Comparison of ENCODE assay signal across 10 cellular contexts in genomic region chr14:20400965-20401593, GRCh38. TPM values are rescaled to one million over a fixed set of nuclear protein-coding genes. Genes with fewer than 3 reads are reported as not detected.
DNase-seq lines count a peak whose midpoint lies in the region; ATAC-seq and TF ChIP-seq lines count a peak whose summit lies in the region.
"Had no signal": no experiment of that assay in that cellular context is flagged by ENCODE, and none has a peak within 500 bp of the region (broad histone marks: within the 10 kb centered on the region; RNA-seq: fewer than 3 reads in every experiment).

No MANE protein-coding gene starts in this region.

- no TSS peak for BruUV-seq in OCI-LY7 (replicated peaks; lab: Mats Ljungman, UMichigan)

- no peaks in the 10 kb centered on the region for H3K79me2 ChIP-seq in OCI-LY7 (ENCODE audit: insufficient read depth, low read depth, low read length)

- DNase-seq in activated T-cell treated with anti-CD3 and anti-CD28 coated beads, Interleukin-2, amount 50 U/mL, for 24 hours: peak; percentile 64
- no peak for DNase-seq in activated T-cell treated with anti-CD3 and anti-CD28 coated beads, Interleukin-2, amount 50 U/mL, for 1 hour
- DNase-seq in activated CD4-positive, alpha-beta T cell treated with anti-CD3 and anti-CD28 coated beads, Interleukin-2, amount 50 U/mL, for 48 hours: peak; percentile 18 to 26
- DNase-seq in fibroblast of mammary gland (ENCODE audit: low read depth): peak; percentile 33
- DNase-seq in stimulated activated naive CD8-positive, alpha-beta T cell treated with anti-CD3 and anti-CD28 coated beads, Interleukin-15, amount 100 ng/mL, for 72 hours: peak; percentile 13 to 26
- DNase-seq in OCI-LY7 (ENCODE audit: low spot score): no peak
- DNase-seq in UCSD-AML1 (lab: John Stamatoyannopoulos, UW; ENCODE audit: unreplicated experiment): no peak

- H3K27ac Mint-ChIP-seq in activated T-cell treated with anti-CD3 and anti-CD28 coated beads, Interleukin-2, amount 50 U/mL, for 24 hours: peak overlapping the region; percentile 97
- H3K27ac Mint-ChIP-seq in stimulated activated naive CD8-positive, alpha-beta T cell treated with anti-CD3 and anti-CD28 coated beads, Interleukin-15, amount 100 ng/mL, for 72 hours: peak overlapping the region; percentile 72 to 89

- H3K4me1 ChIP-seq in OCI-LY7 (ENCODE audit: insufficient read depth, low read length, poor library complexity, severe bottlenecking): no peaks in the 10 kb centered on the region
- H3K4me1 ChIP-seq: HAP-1 had no signal

- no peak overlapping the region for H2AFZ ChIP-seq in OCI-LY7 (ENCODE audit: low read length)

- H3K9me3 Mint-ChIP-seq in activated T-cell treated with anti-CD3 and anti-CD28 coated beads, Interleukin-2, amount 50 U/mL, for 24 hours: no peaks in the 10 kb centered on the region
- H3K9me3 Mint-ChIP-seq in stimulated activated naive CD8-positive, alpha-beta T cell treated with anti-CD3 and anti-CD28 coated beads, Interleukin-15, amount 100 ng/mL, for 72 hours: no peaks in the 10 kb centered on the region

- H3K4me2 ChIP-seq in OCI-LY7 (ENCODE audit: low read length): no peak overlapping the region

- peaks cover 38% of the 10 kb centered on the region; the same call in 1 of the 2 replicates for H3K36me3 ChIP-seq in OCI-LY7 (ENCODE audit: insufficient read depth, low read length)

- no peaks in the 10 kb centered on the region for H4K20me1 ChIP-seq in OCI-LY7 (ENCODE audit: insufficient read depth, low read length)

- TF ChIP-seq CTCF in fibroblast of mammary gland (conservative IDR thresholded peaks at IDR 0.05; ENCODE audit: control insufficient read depth, insufficient read depth, low read depth, low read length) (no peak), OCI-LY7 (conservative IDR thresholded peaks at IDR 0.05; ENCODE audit: low read length) (no peak)

- H3K4me3 ChIP-seq in fibroblast of mammary gland (ENCODE audit: control insufficient read depth, low read depth, low read length): no peak overlapping the region
- no peak overlapping the region for H3K4me3 ChIP-seq in OCI-LY7 (ENCODE audit: low read depth, low read length, poor library complexity, severe bottlenecking)
- H3K4me3 ChIP-seq: HAP-1 had no signal

- POLR2A ChIA-PET in OCI-LY7 (lab: Charles Lee): interaction anchor here (1.5 kb wide), 1 partner anchor 59 kb away, joined by 4 read pairs; no protein-coding TSS in a partner anchor

- intact Hi-C loops in OCI-LY7 (cut with micrococcal nuclease; ENCODE audit: unreplicated experiment): no loop called here

- H3K36me3 Mint-ChIP-seq in activated T-cell treated with anti-CD3 and anti-CD28 coated beads, Interleukin-2, amount 50 U/mL, for 24 hours (ENCODE audit: low read depth): peaks cover 87% of the 10 kb centered on the region

- peaks cover 39% of the 10 kb centered on the region for H3K4me1 Mint-ChIP-seq in activated T-cell treated with anti-CD3 and anti-CD28 coated beads, Interleukin-2, amount 50 U/mL, for 24 hours (ENCODE audit: low read depth)
- H3K4me1 Mint-ChIP-seq in stimulated activated naive CD8-positive, alpha-beta T cell treated with anti-CD3 and anti-CD28 coated beads, Interleukin-15, amount 100 ng/mL, for 72 hours: peaks cover 41% of the 10 kb centered on the region

- H3K9me2 ChIP-seq in OCI-LY7 (ENCODE audit: insufficient read depth, low read length): no peaks in the 10 kb centered on the region

- H3K4me3 Mint-ChIP-seq in activated T-cell treated with anti-CD3 and anti-CD28 coated beads, Interleukin-2, amount 50 U/mL, for 24 hours: peak overlapping the region; percentile 61
- H3K4me3 Mint-ChIP-seq in stimulated activated naive CD8-positive, alpha-beta T cell treated with anti-CD3 and anti-CD28 coated beads, Interleukin-15, amount 100 ng/mL, for 72 hours: peak overlapping the region; percentile 54 to 58

- peak; percentile 93 for ATAC-seq in stimulated activated naive CD8-positive, alpha-beta T cell treated with anti-CD3 and anti-CD28 coated beads, Interleukin-15, amount 100 ng/mL, for 72 hours
- no peak for ATAC-seq in HG03342 (IDR thresholded peaks at IDR 0.05; ENCODE audit: unreplicated experiment)
- ATAC-seq: left lobe of liver had no signal

- CTCF ChIA-PET in OCI-LY7 (lab: Charles Lee; ENCODE audit: unreplicated experiment): no interaction called here

- H3K27ac ChIP-seq in OCI-LY7 (ENCODE audit: low read depth, low read length, poor library complexity, severe bottlenecking): no peak overlapping the region

- H3K27me3 Mint-ChIP-seq in activated T-cell treated with anti-CD3 and anti-CD28 coated beads, Interleukin-2, amount 50 U/mL, for 24 hours: no peaks in the 10 kb centered on the region
- H3K27me3 Mint-ChIP-seq in stimulated activated naive CD8-positive, alpha-beta T cell treated with anti-CD3 and anti-CD28 coated beads, Interleukin-15, amount 100 ng/mL, for 72 hours: no peaks in the 10 kb centered on the region

- H3K9me3 ChIP-seq in OCI-LY7 (ENCODE audit: low read length): no peaks in the 10 kb centered on the region
- H3K9me3 ChIP-seq: HAP-1 had no signal

RNA-seq across cellular contexts. Expression of gene TEP1, which starts 12.2 kb away (rescaled TPM):
- total RNA-seq in OCI-LY7 (2014; rRNA removed; shearing (Covaris generic)): 12.9 and 13.4 TPM in 2 replicates
- total RNA-seq in OCI-LY7 (2022): 26.8 and 31.1 TPM in 2 replicates

RNA-seq across cellular contexts. Expression of gene KLHL33, which starts 34.9 kb away (rescaled TPM):
- total RNA-seq in OCI-LY7 (2014; rRNA removed; shearing (Covaris generic)): 0.08 TPM in 1 of 2 replicates, not detected in the other
- total RNA-seq in OCI-LY7 (2022): 0.09 and 0.11 TPM in 2 replicates

RNA-seq across cellular contexts. Expression of gene OSGEP, which starts 53.5 kb away (rescaled TPM):
- 85.2 and 86.6 TPM in 2 replicates for total RNA-seq in OCI-LY7 (2014; rRNA removed; shearing (Covaris generic))
- total RNA-seq in OCI-LY7 (2022): 68.8 and 76.6 TPM in 2 replicates

RNA-seq across cellular contexts. Expression of gene APEX1, which starts 53.9 kb away (rescaled TPM):
- total RNA-seq in OCI-LY7 (2014; rRNA removed; shearing (Covaris generic)): 110 and 117 TPM in 2 replicates
- total RNA-seq in OCI-LY7 (2022): 175 and 203 TPM in 2 replicates

RNA-seq across cellular contexts. Expression of gene PARP2, which starts 57.6 kb away (rescaled TPM):
- total RNA-seq in OCI-LY7 (2014; rRNA removed; shearing (Covaris generic)): 44.4 and 45.3 TPM in 2 replicates
- total RNA-seq in OCI-LY7 (2022): 55.4 and 59.1 TPM in 2 replicates

Comparison
In these comparisons a context has a peak if more than half of its experiments do, and no peak if none do; other contexts are left out.
1. DNase-seq: peak in activated T-cell treated with anti-CD3 and anti-CD28 coated beads, Interleukin-2, amount 50 U/mL, for 24 hours (single experiment), activated CD4-positive, alpha-beta T cell treated with anti-CD3 and anti-CD28 coated beads, Interleukin-2, amount 50 U/mL, for 48 hours (2 of 2), fibroblast of mammary gland (single experiment) and stimulated activated naive CD8-positive, alpha-beta T cell treated with anti-CD3 and anti-CD28 coated beads, Interleukin-15, amount 100 ng/mL, for 72 hours (2 of 2); none in activated T-cell treated with anti-CD3 and anti-CD28 coated beads, Interleukin-2, amount 50 U/mL, for 1 hour (single experiment), OCI-LY7 (single experiment) and UCSD-AML1 (single experiment).